Comparison of ENCODE assay signal across 17 cellular contexts in the genomic region with DNA sequence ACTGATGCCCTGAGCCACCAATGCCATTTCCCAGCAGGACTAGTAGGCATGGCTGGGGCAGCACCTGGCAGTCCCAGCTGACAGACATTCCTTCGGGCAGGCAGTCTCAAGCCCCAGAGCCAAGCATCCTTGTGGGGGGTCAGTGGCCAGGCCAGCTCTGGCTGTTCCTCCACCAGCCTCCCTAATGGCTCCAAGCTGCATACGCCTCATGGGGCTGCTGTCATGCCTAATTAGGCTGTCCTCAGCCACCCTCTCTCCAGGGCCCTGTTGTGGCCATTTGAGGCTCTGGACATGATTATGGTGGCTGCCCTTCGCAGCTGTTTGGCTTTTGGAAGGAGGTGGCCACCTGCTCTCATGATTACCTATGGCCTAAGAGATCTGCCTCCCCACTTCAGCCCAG.
DNase-seq lines count a peak whose midpoint lies in the region; ATAC-seq and TF ChIP-seq lines count a peak whose summit lies in the region.
"Had no signal": no experiment of that assay in that cellular context is flagged by ENCODE, and none has a peak within 500 bp of the region (broad histone marks: within the 10 kb centered on the region; RNA-seq: fewer than 3 reads in every experiment).

No MANE protein-coding gene starts in this region.

- H3K9me3 ChIP-seq in RWPE2 (ENCODE audit: severe bottlenecking) = no peaks in the 10 kb centered on the region
- H3K9me3 ChIP-seq in neuronal stem cell (replicated peaks in 1 of 2; ENCODE audit: control insufficient read depth in 2 of 2, insufficient read depth in 1 of 2, low read depth in 1 of 2, low read length in 2 of 2) = no peaks in the 10 kb centered on the region
- H3K9me3 ChIP-seq: BE2C had no signal

- no peak overlapping the region for H2BK120ac ChIP-seq in neuronal stem cell (ENCODE audit: low read depth, low read length)

- peak overlapping the region; percentile 57 for H3K23ac ChIP-seq in neuronal stem cell (ENCODE audit: low read depth, low read length, poor library complexity)

- H3K4me3 ChIP-seq in RWPE2 (ENCODE audit: severe bottlenecking) (no peak overlapping the region), neuronal stem cell (ENCODE audit: low read length in 2 of 2) (no peak overlapping the region)
- H3K4me3 ChIP-seq: GM23338 had no signal

- no peak overlapping the region for H3K27ac ChIP-seq in RWPE2 (ENCODE audit: poor library complexity, severe bottlenecking)
- H3K27ac ChIP-seq in neuronal stem cell (replicated peaks; ENCODE audit: low read length) = no peak overlapping the region
- H3K27ac ChIP-seq: HL-60 had no signal

- H3K27me3 ChIP-seq in RWPE2 (ENCODE audit: insufficient read depth, poor library complexity, severe bottlenecking) = no peaks in the 10 kb centered on the region
- peaks cover 0 to 1% (median 0%) of the 10 kb centered on the region in 3 experiments for H3K27me3 ChIP-seq in neuronal stem cell (ENCODE audit: control insufficient read depth in 3 of 3, insufficient read depth in 3 of 3, low read depth in 1 of 3, low read length in 3 of 3)
- H3K27me3 ChIP-seq: BE2C had no signal

- H2BK12ac ChIP-seq in neuronal stem cell (ENCODE audit: low read length) = no peak overlapping the region

- no peak for TF ChIP-seq CTCF in RWPE2 (IDR thresholded peaks at IDR 0.05; ENCODE audit: poor library complexity, severe bottlenecking)

- peak overlapping the region; percentile 16 for H3K18ac ChIP-seq in neuronal stem cell (ENCODE audit: low read length)

- ATAC-seq in RWPE2 (ENCODE audit: low read depth) = no peak
- ATAC-seq: GM23338 had no signal

- no peak overlapping the region for H2AFZ ChIP-seq in neuronal stem cell (ENCODE audit: low read length)
- H2AFZ ChIP-seq: GM23338 had no signal

- H3K4me1 ChIP-seq in RWPE2 (ENCODE audit: insufficient read depth, poor library complexity, severe bottlenecking) (no peaks in the 10 kb centered on the region), neuronal stem cell (ENCODE audit: control insufficient read depth in 2 of 2, insufficient read depth in 1 of 2, low read depth in 1 of 2, low read length in 2 of 2) (peaks cover 0 to 5% of the 10 kb centered on the region in 2 donors)
- H3K4me1 ChIP-seq: BE2C had no signal

- H3K4ac ChIP-seq in neuronal stem cell (ENCODE audit: low read length) = no peak overlapping the region

- no peak overlapping the region for H2BK5ac ChIP-seq in neuronal stem cell (ENCODE audit: low read length)

- H3K79me1 ChIP-seq in neuronal stem cell (ENCODE audit: low read depth, low read length) = no peaks in the 10 kb centered on the region

- no peak overlapping the region for H3K9ac ChIP-seq in neuronal stem cell (ENCODE audit: low read depth, low read length, poor library complexity)

- no peak overlapping the region for H3K4me2 ChIP-seq in neuronal stem cell (ENCODE audit: insufficient read depth, low read length, poor library complexity, severe bottlenecking)
- H3K4me2 ChIP-seq: GM23338 had no signal

- no peak overlapping the region for H4K91ac ChIP-seq in neuronal stem cell (ENCODE audit: low read depth, low read length, poor library complexity)

- no peaks in the 10 kb centered on the region for H3K36me3 ChIP-seq in RWPE2 (ENCODE audit: low read depth)
- H3K36me3 ChIP-seq in neuronal stem cell (replicated peaks in 1 of 2; ENCODE audit: control insufficient read depth in 2 of 2, insufficient read depth in 2 of 2, low read length in 2 of 2) = no peaks in the 10 kb centered on the region
- H3K36me3 ChIP-seq: BE2C had no signal

- DNase-seq in NCI-H146 (lab: John Stamatoyannopoulos, UW) (peak; percentile 34), RWPE2 (ENCODE audit: low spot score) (peak; percentile 71), cerebellar nuclear complex (lab: John Stamatoyannopoulos, UW) (peak; percentile 49 to 62), neuronal stem cell (ENCODE audit: low spot score) (no peak), anterior cingulate cortex (lab: John Stamatoyannopoulos, UW) (no peak), SW 1271 (lab: John Stamatoyannopoulos, UW) (no peak), KG1 (lab: John Stamatoyannopoulos, UW) (no peak)
- DNase-seq: ACHN; BE2C; CD4-positive, CD25-positive, alpha-beta regulatory T cell; CD8-positive, alpha-beta memory T cell; COR-L47; DMS 273 treated with DMSO at 0.1 percent for 48 hours; GDM1; HCEC 1CT had no signal

- no peak overlapping the region for H4K8ac ChIP-seq in neuronal stem cell (ENCODE audit: low read depth, low read length)

- WGBS in neuronal stem cell (ENCODE audit: extremely low coverage in 2 of 2, insufficient read length in 2 of 2, insufficient replicate concordance in 1 of 2), 2 donors = no CpG with 5 or more reads among the region's 3 CpGs

- no peak overlapping the region for H2BK15ac ChIP-seq in neuronal stem cell (ENCODE audit: low read length)

- H2AK5ac ChIP-seq in neuronal stem cell (ENCODE audit: low read depth, low read length) = no peak overlapping the region

- H3K14ac ChIP-seq in neuronal stem cell (ENCODE audit: low read length) = no peak overlapping the region

Comparison
In these comparisons a context has a peak if more than half of its experiments do, and no peak if none do; other contexts are left out.
1. DNase-seq: peak in NCI-H146 (single experiment), RWPE2 (single experiment) and cerebellar nuclear complex (2 of 2); none in neuronal stem cell (single experiment), anterior cingulate cortex (0 of 58), SW 1271 (0 of 2) and KG1 (single experiment).